In genomic region chr9:98810106-98810840, GRCh38 we compare ENCODE assay signal across 18 cellular contexts. TPM values are rescaled to one million over a fixed set of nuclear protein-coding genes. Genes with fewer than 3 reads are reported as not detected.
DNase-seq lines count a peak whose midpoint lies in the region; FAIRE-seq and TF ChIP-seq lines count a peak whose summit lies in the region.
"Had no signal": no experiment of that assay in that cellular context is flagged by ENCODE, and none has a peak within 500 bp of the region (broad histone marks: within the 10 kb centered on the region; RNA-seq: fewer than 3 reads in every experiment).

No MANE protein-coding gene starts in this region.

- 61 to 71% methylated on average over 3 of the region's 3 CpGs for WGBS in thyroid gland, 2 donors

- H2AFZ ChIP-seq in astrocyte (ENCODE audit: low read depth, low read length): no peak overlapping the region

- H3K36me3 ChIP-seq in astrocyte (ENCODE audit: insufficient read depth, low read length) (no peaks in the 10 kb centered on the region), thyroid gland (no peaks in the 10 kb centered on the region)

- H3K27ac ChIP-seq in astrocyte (ENCODE audit: low read depth, low read length) (no peak overlapping the region), thyroid gland (peak overlapping the region; percentile 57 to 86 (median 61))

- no peaks in the 10 kb centered on the region for H3K9me3 ChIP-seq in astrocyte (ENCODE audit: insufficient read depth, low read depth, low read length)
- no peaks in the 10 kb centered on the region for H3K9me3 ChIP-seq in thyroid gland
- H3K9me3 ChIP-seq: mucosa of descending colon had no signal

- DNase-seq in NCI-H146 (lab: John Stamatoyannopoulos, UW) (peak; percentile 6), NCI-H146 treated with DMSO at 0.1 percent for 48 hours (lab: John Stamatoyannopoulos, UW; ENCODE audit: unreplicated experiment) (no peak), astrocyte (ENCODE audit: low read depth) (no peak), kidney tubule cell (ENCODE audit: low spot score) (peak; percentile 44), thyroid gland (no peak), GF-D8 (lab: John Stamatoyannopoulos, UW) (no peak), inferior parietal cortex (ENCODE audit: extremely low spot score) (no peak), osteocyte (ENCODE audit: extremely low spot score, unreplicated experiment) (no peak)
- DNase-seq: 8988T; activated CD4-positive, alpha-beta T cell treated with anti-CD3 and anti-CD28 coated beads, Interleukin-2, amount 10 ng/mL, durations not matched to agents 7 days and 5 days; activated naive CD4-positive, alpha-beta T cell treated with Interleukin-2 at 50 U/mL for 16 hours; activated T-cell treated with anti-CD3 and anti-CD28 coated beads for 4 hours; cortex of kidney; hypothalamus; NCI-H1694; posterior cingulate gyrus had no signal

- no peak overlapping the region for H3K27ac Mint-ChIP-seq in astrocyte (ENCODE audit: unreplicated experiment)
- no peak overlapping the region for H3K27ac Mint-ChIP-seq in osteocyte (ENCODE audit: unreplicated experiment)
- H3K27ac Mint-ChIP-seq: activated CD4-positive, alpha-beta T cell treated with anti-CD3 and anti-CD28 coated beads, Interleukin-2, amount 10 ng/mL, durations not matched to agents 7 days and 5 days had no signal

- H3K9me3 Mint-ChIP-seq in astrocyte (ENCODE audit: unreplicated experiment) (no peaks in the 10 kb centered on the region), osteocyte (ENCODE audit: unreplicated experiment) (no peaks in the 10 kb centered on the region)
- H3K9me3 Mint-ChIP-seq: activated CD4-positive, alpha-beta T cell treated with anti-CD3 and anti-CD28 coated beads, Interleukin-2, amount 10 ng/mL, durations not matched to agents 7 days and 5 days had no signal

- H3K4me3 ChIP-seq in astrocyte (ENCODE audit: insufficient read depth, low read depth, low read length): no peak overlapping the region
- no peak overlapping the region for H3K4me3 ChIP-seq in thyroid gland (replicated peaks in 1 of 3)
- H3K4me3 ChIP-seq: mucosa of descending colon, skin epidermis had no signal

- TF ChIP-seq CTCF in astrocyte (IDR thresholded peaks at IDR 0.05; ENCODE audit: insufficient read depth, low read depth, low read length) (no peak), thyroid gland (IDR thresholded peaks at IDR 0.05) (no peak), osteocyte (IDR thresholded peaks at IDR 0.05) (no peak)

- H4K20me1 ChIP-seq in astrocyte (ENCODE audit: insufficient read depth, low read length): no peaks in the 10 kb centered on the region

- no peak for FAIRE-seq in astrocyte (lab: Jason Lieb, UNC)

- H3K4me1 ChIP-seq in astrocyte (ENCODE audit: insufficient read depth, low read length) (peaks cover 16% of the 10 kb centered on the region), thyroid gland (peaks cover 23 to 24% of the 10 kb centered on the region in 2 donors)

- H3K4me3 Mint-ChIP-seq in astrocyte (ENCODE audit: unreplicated experiment) (no peak overlapping the region), osteocyte (ENCODE audit: unreplicated experiment) (no peak overlapping the region)
- H3K4me3 Mint-ChIP-seq: activated CD4-positive, alpha-beta T cell treated with anti-CD3 and anti-CD28 coated beads, Interleukin-2, amount 10 ng/mL, durations not matched to agents 7 days and 5 days had no signal

- H3K4me1 Mint-ChIP-seq in astrocyte (ENCODE audit: low read depth, unreplicated experiment): peaks cover 3% of the 10 kb centered on the region
- peaks cover 10% of the 10 kb centered on the region for H3K4me1 Mint-ChIP-seq in osteocyte (ENCODE audit: unreplicated experiment)

- H3K27me3 Mint-ChIP-seq in astrocyte (ENCODE audit: low read depth, unreplicated experiment) (peaks cover 35% of the 10 kb centered on the region), osteocyte (ENCODE audit: unreplicated experiment) (peaks cover 68% of the 10 kb centered on the region)

- H3K9ac ChIP-seq in astrocyte (ENCODE audit: low read length): no peak overlapping the region

- intact Hi-C loops in thyroid gland (cut with DNase I): no loop called here

- H3K36me3 Mint-ChIP-seq in astrocyte (ENCODE audit: low read depth, unreplicated experiment) (no peaks in the 10 kb centered on the region), osteocyte (ENCODE audit: unreplicated experiment) (no peaks in the 10 kb centered on the region)

- peaks cover 8% of the 10 kb centered on the region for H3K27me3 ChIP-seq in astrocyte (ENCODE audit: insufficient read depth, low read length)
- H3K27me3 ChIP-seq in thyroid gland: no peaks in the 10 kb centered on the region

- TF ChIP-seq POLR2A in thyroid gland (IDR thresholded peaks at IDR 0.05): no peak

- peak overlapping the region; percentile 28 for H3K4me2 ChIP-seq in astrocyte (ENCODE audit: low read length)

- H3K79me2 ChIP-seq in astrocyte (ENCODE audit: insufficient read depth, low read length): no peaks in the 10 kb centered on the region

RNA-seq across cellular contexts. Expression of gene GALNT12, which starts 2.8 kb away (rescaled TPM):
- 1.7 TPM in 2 replicates for total RNA-seq in astrocyte
- total RNA-seq in thyroid gland: 10 to 100 TPM; 18.9 to 58.6 (median 36.5) TPM
- not detected in 2 replicates for total RNA-seq in osteocyte

RNA-seq across cellular contexts. Expression of gene ANKS6, which starts 13.9 kb away (rescaled TPM):
- 15.6 and 16.7 TPM in 2 replicates for total RNA-seq in astrocyte
- total RNA-seq in thyroid gland: 10 to 100 TPM; 42.2 to 56.6 (median 49.9) TPM
- 16.6 and 21.1 TPM in 2 replicates for total RNA-seq in osteocyte

Comparison
In these comparisons a context has a peak if more than half of its experiments do, and no peak if none do; other contexts are left out.
1. DNase-seq: peak in NCI-H146 (single experiment) and kidney tubule cell (single experiment); none in NCI-H146 treated with DMSO at 0.1 percent for 48 hours (single experiment), astrocyte (single experiment), thyroid gland (0 of 2), GF-D8 (single experiment), inferior parietal cortex (single experiment) and osteocyte (single experiment).